ENCODE assay signal across 8 cellular contexts in the genomic region with DNA sequence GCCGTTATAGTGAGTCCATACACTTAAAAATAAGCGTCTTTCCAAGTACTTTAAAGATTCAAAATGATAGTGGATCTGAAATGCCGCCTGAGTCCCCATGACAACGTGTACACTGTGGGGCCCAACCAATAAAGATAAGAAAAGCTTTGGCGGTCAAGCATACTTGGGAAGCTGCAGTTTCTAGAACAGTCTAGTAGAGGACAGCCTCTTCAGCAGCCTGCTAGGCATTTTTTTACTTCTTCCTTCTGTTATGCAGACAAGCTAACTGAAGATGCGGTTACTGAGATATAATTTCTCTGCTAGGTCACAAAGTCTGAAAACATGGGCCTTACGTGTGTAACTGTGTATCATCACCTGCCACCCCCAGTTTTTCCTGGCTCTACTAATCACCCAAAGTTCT. TPM values are rescaled to one million over a fixed set of nuclear protein-coding genes. Genes with fewer than 3 reads are reported as not detected.
DNase-seq lines count a peak whose midpoint lies in the region; ATAC-seq lines count a peak whose summit lies in the region.

No MANE protein-coding gene starts in this region.

- H3K36me3 Mint-ChIP-seq in activated naive CD4-positive, alpha-beta T cell treated with anti-CD3 and anti-CD28 coated beads, Interleukin-2, amount 10 ng/mL, durations not matched to agents 7 days and 5 days: peaks cover 6% of the 10 kb centered on the region
- H3K36me3 Mint-ChIP-seq in activated naive CD8-positive, alpha-beta T cell treated with anti-CD3 and anti-CD28 coated beads for 36 hours: peaks cover 23% of the 10 kb centered on the region
- H3K36me3 Mint-ChIP-seq in immature natural killer cell: no peaks in the 10 kb centered on the region

- CTCF ChIA-PET in activated naive CD4-positive, alpha-beta T cell treated with anti-CD3 and anti-CD28 coated beads, Interleukin-2, amount 10 ng/mL, durations not matched to agents 7 days and 5 days (lab: Charles Lee): no interaction called here

- no peaks in the 10 kb centered on the region for H3K27me3 Mint-ChIP-seq in activated naive CD4-positive, alpha-beta T cell treated with anti-CD3 and anti-CD28 coated beads, Interleukin-2, amount 10 ng/mL, durations not matched to agents 7 days and 5 days
- H3K27me3 Mint-ChIP-seq in activated naive CD8-positive, alpha-beta T cell treated with anti-CD3 and anti-CD28 coated beads for 36 hours: no peaks in the 10 kb centered on the region
- H3K27me3 Mint-ChIP-seq in immature natural killer cell (ENCODE audit: low read depth in 3 of 3): peaks cover 2 to 8% (median 5%) of the 10 kb centered on the region in 3 donors

- H3K9me3 Mint-ChIP-seq in activated naive CD4-positive, alpha-beta T cell treated with anti-CD3 and anti-CD28 coated beads, Interleukin-2, amount 10 ng/mL, durations not matched to agents 7 days and 5 days: no peaks in the 10 kb centered on the region
- H3K9me3 Mint-ChIP-seq in activated naive CD8-positive, alpha-beta T cell treated with anti-CD3 and anti-CD28 coated beads for 36 hours: no peaks in the 10 kb centered on the region
- no peaks in the 10 kb centered on the region for H3K9me3 Mint-ChIP-seq in immature natural killer cell

- DNase-seq in activated naive CD4-positive, alpha-beta T cell treated with anti-CD3 and anti-CD28 coated beads, Interleukin-2, amount 10 ng/mL, durations not matched to agents 7 days and 5 days: peak; percentile 18
- no peak for DNase-seq in activated naive CD4-positive, alpha-beta T cell treated with anti-CD3 and anti-CD28 coated beads, Interleukin-2, amount 50 U/mL, for 16 hours
- no peak for DNase-seq in activated naive CD8-positive, alpha-beta T cell treated with anti-CD3 and anti-CD28 coated beads for 36 hours
- DNase-seq in immature natural killer cell: no peak
- DNase-seq in stimulated activated naive CD4-positive, alpha-beta T cell treated with Interleukin-2 at 50 U/mL for 16 hours (lab: John Stamatoyannopoulos, UW): peak; percentile 6
- DNase-seq in OCI-M2 (lab: John Stamatoyannopoulos, UW; ENCODE audit: unreplicated experiment): no peak

- H3K4me1 Mint-ChIP-seq in activated naive CD4-positive, alpha-beta T cell treated with anti-CD3 and anti-CD28 coated beads, Interleukin-2, amount 10 ng/mL, durations not matched to agents 7 days and 5 days: peaks cover 45% of the 10 kb centered on the region
- H3K4me1 Mint-ChIP-seq in activated naive CD8-positive, alpha-beta T cell treated with anti-CD3 and anti-CD28 coated beads for 36 hours: peaks cover 20% of the 10 kb centered on the region
- peaks cover 45 to 56% of the 10 kb centered on the region in 2 donors for H3K4me1 Mint-ChIP-seq in immature natural killer cell

- ATAC-seq in HG03439 (IDR thresholded peaks at IDR 0.05; ENCODE audit: unreplicated experiment): peak; percentile 34
- no peak for ATAC-seq in GM21576 (IDR thresholded peaks at IDR 0.05; ENCODE audit: unreplicated experiment)

- H3K27ac Mint-ChIP-seq in activated naive CD4-positive, alpha-beta T cell treated with anti-CD3 and anti-CD28 coated beads, Interleukin-2, amount 10 ng/mL, durations not matched to agents 7 days and 5 days: peak overlapping the region; percentile 95
- H3K27ac Mint-ChIP-seq in activated naive CD8-positive, alpha-beta T cell treated with anti-CD3 and anti-CD28 coated beads for 36 hours: peak overlapping the region; percentile 93
- H3K27ac Mint-ChIP-seq in immature natural killer cell: peak overlapping the region; percentile 93 to 97 (median 96)

- peak overlapping the region; percentile 91 for H3K4me3 Mint-ChIP-seq in activated naive CD4-positive, alpha-beta T cell treated with anti-CD3 and anti-CD28 coated beads, Interleukin-2, amount 10 ng/mL, durations not matched to agents 7 days and 5 days
- H3K4me3 Mint-ChIP-seq in activated naive CD8-positive, alpha-beta T cell treated with anti-CD3 and anti-CD28 coated beads for 36 hours: peak overlapping the region; percentile 95
- peak overlapping the region; percentile 90 to 97 (median 95) for H3K4me3 Mint-ChIP-seq in immature natural killer cell

RNA-seq across cellular contexts. Expression of a gene that starts 0.4 kb away (rescaled TPM):
- total RNA-seq in activated naive CD8-positive, alpha-beta T cell treated with anti-CD3 and anti-CD28 coated beads for 36 hours: 10 to 100 TPM; 40.5 to 43.6 TPM
- 10 to 100 TPM; 19.3 to 25.0 (median 22.2) TPM for polyA plus RNA-seq in immature natural killer cell

Comparison
In these comparisons a context has a peak if more than half of its experiments do, and no peak if none do; other contexts are left out.
1. DNase-seq: peak in activated naive CD4-positive, alpha-beta T cell treated with anti-CD3 and anti-CD28 coated beads, Interleukin-2, amount 10 ng/mL, durations not matched to agents 7 days and 5 days (single experiment) and stimulated activated naive CD4-positive, alpha-beta T cell treated with Interleukin-2 at 50 U/mL for 16 hours (single experiment); none in activated naive CD4-positive, alpha-beta T cell treated with anti-CD3 and anti-CD28 coated beads, Interleukin-2, amount 50 U/mL, for 16 hours (single experiment), activated naive CD8-positive, alpha-beta T cell treated with anti-CD3 and anti-CD28 coated beads for 36 hours (single experiment), immature natural killer cell (0 of 3) and OCI-M2 (single experiment).
2. Peak in every context shown above with its lines, with median percentiles within 50 percentile points of each other: H3K27ac Mint-ChIP-seq and H3K4me3 Mint-ChIP-seq.